1 cellular context compared by ENCODE assay signal in the genomic region with DNA sequence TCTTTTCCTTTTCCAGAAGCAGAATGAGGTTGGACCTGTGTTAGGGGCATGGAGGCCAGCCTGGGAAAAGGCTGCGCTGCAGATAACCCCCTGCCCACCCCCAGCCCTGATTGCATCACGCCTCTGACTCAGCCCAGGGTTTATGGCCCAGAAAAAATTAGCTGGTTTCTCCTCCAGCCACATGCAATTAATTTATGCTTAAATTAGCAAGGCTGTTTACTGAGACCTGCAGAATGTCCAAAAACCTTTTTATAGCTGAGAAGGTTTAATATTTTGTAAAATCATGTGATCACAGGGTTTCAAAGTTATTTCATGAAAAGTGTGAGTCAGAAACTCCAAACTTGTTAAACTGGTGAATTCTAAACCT.
A peak's percentile ranks its signal among the peaks of the same experiment; 100 is the strongest.
TF ChIP-seq lines count a peak whose summit lies in the region.

No MANE protein-coding gene starts in this region.

TF ChIP-seq in K562, 482 proteins besides CTCF, POLR2A, EP300 and RAD21 (continued from another document):
- TF ChIP-seq, protein P1, sequence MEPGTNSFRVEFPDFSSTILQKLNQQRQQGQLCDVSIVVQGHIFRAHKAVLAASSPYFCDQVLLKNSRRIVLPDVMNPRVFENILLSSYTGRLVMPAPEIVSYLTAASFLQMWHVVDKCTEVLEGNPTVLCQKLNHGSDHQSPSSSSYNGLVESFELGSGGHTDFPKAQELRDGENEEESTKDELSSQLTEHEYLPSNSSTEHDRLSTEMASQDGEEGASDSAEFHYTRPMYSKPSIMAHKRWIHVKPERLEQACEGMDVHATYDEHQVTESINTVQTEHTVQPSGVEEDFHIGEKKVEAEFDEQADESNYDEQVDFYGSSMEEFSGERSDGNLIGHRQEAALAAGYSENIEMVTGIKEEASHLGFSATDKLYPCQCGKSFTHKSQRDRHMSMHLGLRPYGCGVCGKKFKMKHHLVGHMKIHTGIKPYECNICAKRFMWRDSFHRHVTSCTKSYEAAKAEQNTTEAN (CRISPR knock-in tag; IDR thresholded peaks at IDR 0.05), result no peak
- TF ChIP-seq ZNF212 (CRISPR knock-in tag; IDR thresholded peaks at IDR 0.05) (no peak), RAD51 (IDR thresholded peaks at IDR 0.05; ENCODE audit: borderline replicate concordance, low read depth) (no peak), CBX3 (IDR thresholded peaks at IDR 0.05; ENCODE audit: borderline replicate concordance in 1 of 2, low read length in 2 of 2) (no peak), ZNF146 (CRISPR knock-in tag; IDR thresholded peaks at IDR 0.05; ENCODE audit: unreplicated experiment) (no peak), CEBPG (CRISPR knock-in tag; IDR thresholded peaks at IDR 0.05) (peak; percentile 36; the same call in 1 of the 2 replicates), CEBPG (tag; conservative IDR thresholded peaks at IDR 0.05 in 1 of 2, IDR thresholded peaks at IDR 0.05 in 1 of 2) (peak; percentile 44 to 70; a peak in 3 of 4 replicates), KLF16 (IDR thresholded peaks at IDR 0.05) (no peak), STAT5B (CRISPR knock-in tag; IDR thresholded peaks at IDR 0.05) (no peak), TAF15 (IDR thresholded peaks at IDR 0.05; ENCODE audit: low read depth, low read length) (no peak), TAF7 (tag; IDR thresholded peaks at IDR 0.05) (no peak)
- TF ChIP-seq, protein P2, sequence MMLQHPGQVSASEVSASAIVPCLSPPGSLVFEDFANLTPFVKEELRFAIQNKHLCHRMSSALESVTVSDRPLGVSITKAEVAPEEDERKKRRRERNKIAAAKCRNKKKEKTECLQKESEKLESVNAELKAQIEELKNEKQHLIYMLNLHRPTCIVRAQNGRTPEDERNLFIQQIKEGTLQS (IDR thresholded peaks at IDR 0.05), result peak; percentile 67
- TF ChIP-seq, protein P2 (CRISPR knock-in tag; conservative IDR thresholded peaks at IDR 0.05), result no peak
TF ChIP-seq in K562: peak in this region for 4.
